In genomic region chr22:25447689-25448434, GRCh38 we compare ENCODE assay signal across 8 cellular contexts.
DNase-seq lines count a peak whose midpoint lies in the region; ATAC-seq and TF ChIP-seq lines count a peak whose summit lies in the region.

No MANE protein-coding gene starts in this region.

- DNase-seq in NCI-H146 treated with DMSO at 0.1 percent for 48 hours (lab: John Stamatoyannopoulos, UW; ENCODE audit: unreplicated experiment) (peak; percentile 63), T-helper 22 cell (ENCODE audit: low read depth) (peak; percentile 69), astrocyte of the cerebellum (ENCODE audit: low read depth) (peak; percentile 54), hepatocyte (ENCODE audit: low spot score) (peak; percentile 92), retinal pigment epithelial cell (ENCODE audit: low read depth) (peak; percentile 15)

- peak; percentile 93 for TF ChIP-seq CTCF in GM12874 (IDR thresholded peaks at IDR 0.05; ENCODE audit: insufficient read depth, low read depth, low read length)
- TF ChIP-seq CTCF in astrocyte of the cerebellum (IDR thresholded peaks at IDR 0.05; ENCODE audit: low read depth, low read length, missing control alignments): peak; percentile 93
- TF ChIP-seq CTCF in hepatocyte (IDR thresholded peaks at IDR 0.05; ENCODE audit: poor library complexity): peak; percentile 83
- peak; percentile 92 for TF ChIP-seq CTCF in retinal pigment epithelial cell (conservative IDR thresholded peaks at IDR 0.05; ENCODE audit: low read depth, low read length)

- peak overlapping the region; percentile 78 for H3K27ac ChIP-seq in hepatocyte

- H3K4me3 ChIP-seq in astrocyte of the cerebellum (ENCODE audit: low read depth, low read length): peak overlapping the region; percentile 61
- peak overlapping the region; percentile 92 for H3K4me3 ChIP-seq in hepatocyte
- peak overlapping the region; percentile 98 for H3K4me3 ChIP-seq in retinal pigment epithelial cell (ENCODE audit: low read length)

- peak; percentile 73 for ATAC-seq in HG02763 (IDR thresholded peaks at IDR 0.05; ENCODE audit: unreplicated experiment)
- ATAC-seq in HG02588 (IDR thresholded peaks at IDR 0.05; ENCODE audit: unreplicated experiment): no peak

- H3K79me2 ChIP-seq in hepatocyte: peaks cover 49% of the 10 kb centered on the region

- H3K9me3 ChIP-seq in hepatocyte (ENCODE audit: low read depth): no peaks in the 10 kb centered on the region

- in situ Hi-C loops in astrocyte of the cerebellum (cut with HindIII; ENCODE audit: low sequenced_read_pairs): no loop called here

- H3K27me3 ChIP-seq in hepatocyte: no peaks in the 10 kb centered on the region

- peak overlapping the region; percentile 96 for H2AFZ ChIP-seq in hepatocyte

- H3K9me2 ChIP-seq in hepatocyte (replicated peaks; ENCODE audit: insufficient read depth): no peaks in the 10 kb centered on the region

- peak overlapping the region; percentile 85 for H3K4me2 ChIP-seq in hepatocyte

- peaks cover 11% of the 10 kb centered on the region for H3K4me1 ChIP-seq in hepatocyte (ENCODE audit: insufficient read depth)

- peaks cover 33% of the 10 kb centered on the region for H4K20me1 ChIP-seq in hepatocyte (ENCODE audit: insufficient read depth, poor library complexity, severe bottlenecking)

- no peaks in the 10 kb centered on the region for H3K36me3 ChIP-seq in hepatocyte (replicated peaks; ENCODE audit: insufficient read depth, low read depth)

- 6% methylated on average over 30 of the region's 30 CpGs for WGBS in hepatocyte (ENCODE audit: low lambda C conversion rate, missing lambda C conversion rate)

Comparison
In these comparisons a context has a peak if more than half of its experiments do, and no peak if none do; other contexts are left out.
1. DNase-seq: peak in every context shown above with its lines; median percentile 92 in hepatocyte; 69 in T-helper 22 cell; 63 in NCI-H146 treated with DMSO at 0.1 percent for 48 hours; 54 in astrocyte of the cerebellum; 15 in retinal pigment epithelial cell.